Comparison of ENCODE assay signal across 1 cellular context in genomic region chr15:56244811-56245576, GRCh38.
TF ChIP-seq lines count a peak whose summit lies in the region.

No MANE protein-coding gene starts in this region.

TF ChIP-seq in K562, 482 proteins besides CTCF, POLR2A, EP300 and RAD21 (continued from another document):
- TF ChIP-seq ZNF518B (CRISPR knock-in tag; IDR thresholded peaks at IDR 0.05) = no peak
- TF ChIP-seq, protein P1, sequence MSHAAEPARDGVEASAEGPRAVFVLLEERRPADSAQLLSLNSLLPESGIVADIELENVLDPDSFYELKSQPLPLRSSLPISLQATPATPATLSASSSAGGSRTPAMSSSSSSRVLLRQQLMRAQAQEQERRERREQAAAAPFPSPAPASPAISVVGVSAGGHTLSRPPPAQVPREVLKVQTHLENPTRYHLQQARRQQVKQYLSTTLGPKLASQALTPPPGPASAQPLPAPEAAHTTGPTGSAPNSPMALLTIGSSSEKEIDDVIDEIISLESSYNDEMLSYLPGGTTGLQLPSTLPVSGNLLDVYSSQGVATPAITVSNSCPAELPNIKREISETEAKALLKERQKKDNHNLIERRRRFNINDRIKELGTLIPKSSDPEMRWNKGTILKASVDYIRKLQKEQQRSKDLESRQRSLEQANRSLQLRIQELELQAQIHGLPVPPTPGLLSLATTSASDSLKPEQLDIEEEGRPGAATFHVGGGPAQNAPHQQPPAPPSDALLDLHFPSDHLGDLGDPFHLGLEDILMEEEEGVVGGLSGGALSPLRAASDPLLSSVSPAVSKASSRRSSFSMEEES (CRISPR knock-in tag; IDR thresholded peaks at IDR 0.05) = no peak
- no peak for TF ChIP-seq ZNF124 (CRISPR knock-in tag; IDR thresholded peaks at IDR 0.05)
- peak; percentile 82 for TF ChIP-seq MGA (IDR thresholded peaks at IDR 0.05)
- peak; percentile 50 for TF ChIP-seq ZFX (CRISPR knock-in tag; IDR thresholded peaks at IDR 0.05)
- peak; percentile 26; the same call in 1 of the 2 replicates for TF ChIP-seq CREM (IDR thresholded peaks at IDR 0.05; ENCODE audit: low read depth)
- TF ChIP-seq, protein P2, sequence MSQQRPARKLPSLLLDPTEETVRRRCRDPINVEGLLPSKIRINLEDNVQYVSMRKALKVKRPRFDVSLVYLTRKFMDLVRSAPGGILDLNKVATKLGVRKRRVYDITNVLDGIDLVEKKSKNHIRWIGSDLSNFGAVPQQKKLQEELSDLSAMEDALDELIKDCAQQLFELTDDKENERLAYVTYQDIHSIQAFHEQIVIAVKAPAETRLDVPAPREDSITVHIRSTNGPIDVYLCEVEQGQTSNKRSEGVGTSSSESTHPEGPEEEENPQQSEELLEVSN (IDR thresholded peaks at IDR 0.05; ENCODE audit: borderline replicate concordance in 1 of 2, extremely low read depth in 1 of 2, insufficient read depth in 1 of 2, insufficient read length in 1 of 2, low read depth in 1 of 2, low read length in 1 of 2, poor library complexity in 1 of 2, severe bottlenecking in 1 of 2) = peak; percentile 38 to 47
- no peak for TF ChIP-seq ZNF121 (CRISPR knock-in tag; conservative IDR thresholded peaks at IDR 0.05)
- 0 out of 2 replicates have a peak, but pooled peaks have one; percentile 16 for TF ChIP-seq ZNF449 (CRISPR knock-in tag; IDR thresholded peaks at IDR 0.05)
- TF ChIP-seq, protein P3, sequence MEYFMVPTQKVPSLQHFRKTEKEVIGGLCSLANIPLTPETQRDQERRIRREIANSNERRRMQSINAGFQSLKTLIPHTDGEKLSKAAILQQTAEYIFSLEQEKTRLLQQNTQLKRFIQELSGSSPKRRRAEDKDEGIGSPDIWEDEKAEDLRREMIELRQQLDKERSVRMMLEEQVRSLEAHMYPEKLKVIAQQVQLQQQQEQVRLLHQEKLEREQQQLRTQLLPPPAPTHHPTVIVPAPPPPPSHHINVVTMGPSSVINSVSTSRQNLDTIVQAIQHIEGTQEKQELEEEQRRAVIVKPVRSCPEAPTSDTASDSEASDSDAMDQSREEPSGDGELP (CRISPR knock-in tag; IDR thresholded peaks at IDR 0.05; ENCODE audit: borderline replicate concordance) = peak; percentile 72
- TF ChIP-seq KAT7 (CRISPR knock-in tag; IDR thresholded peaks at IDR 0.05; ENCODE audit: borderline replicate concordance) = 0 out of 2 replicates have a peak, but pooled peaks have one; percentile 27
- TF ChIP-seq PTRF (tag; IDR thresholded peaks at IDR 0.05) = no peak
- peak in 1 of 2 experiments; percentile 44; a peak in 1 of 4 replicates for TF ChIP-seq ZNF639 (CRISPR knock-in tag; conservative IDR thresholded peaks at IDR 0.05 in 1 of 2, IDR thresholded peaks at IDR 0.05 in 1 of 2)
- TF ChIP-seq, protein P4, sequence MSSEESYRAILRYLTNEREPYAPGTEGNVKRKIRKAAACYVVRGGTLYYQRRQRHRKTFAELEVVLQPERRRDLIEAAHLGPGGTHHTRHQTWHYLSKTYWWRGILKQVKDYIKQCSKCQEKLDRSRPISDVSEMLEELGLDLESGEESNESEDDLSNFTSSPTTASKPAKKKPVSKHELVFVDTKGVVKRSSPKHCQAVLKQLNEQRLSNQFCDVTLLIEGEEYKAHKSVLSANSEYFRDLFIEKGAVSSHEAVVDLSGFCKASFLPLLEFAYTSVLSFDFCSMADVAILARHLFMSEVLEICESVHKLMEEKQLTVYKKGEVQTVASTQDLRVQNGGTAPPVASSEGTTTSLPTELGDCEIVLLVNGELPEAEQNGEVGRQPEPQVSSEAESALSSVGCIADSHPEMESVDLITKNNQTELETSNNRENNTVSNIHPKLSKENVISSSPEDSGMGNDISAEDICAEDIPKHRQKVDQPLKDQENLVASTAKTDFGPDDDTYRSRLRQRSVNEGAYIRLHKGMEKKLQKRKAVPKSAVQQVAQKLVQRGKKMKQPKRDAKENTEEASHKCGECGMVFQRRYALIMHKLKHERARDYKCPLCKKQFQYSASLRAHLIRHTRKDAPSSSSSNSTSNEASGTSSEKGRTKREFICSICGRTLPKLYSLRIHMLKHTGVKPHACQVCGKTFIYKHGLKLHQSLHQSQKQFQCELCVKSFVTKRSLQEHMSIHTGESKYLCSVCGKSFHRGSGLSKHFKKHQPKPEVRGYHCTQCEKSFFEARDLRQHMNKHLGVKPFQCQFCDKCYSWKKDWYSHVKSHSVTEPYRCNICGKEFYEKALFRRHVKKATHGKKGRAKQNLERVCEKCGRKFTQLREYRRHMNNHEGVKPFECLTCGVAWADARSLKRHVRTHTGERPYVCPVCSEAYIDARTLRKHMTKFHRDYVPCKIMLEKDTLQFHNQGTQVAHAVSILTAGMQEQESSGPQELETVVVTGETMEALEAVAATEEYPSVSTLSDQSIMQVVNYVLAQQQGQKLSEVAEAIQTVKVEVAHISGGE (CRISPR knock-in tag; IDR thresholded peaks at IDR 0.05) = no peak
- TF ChIP-seq NR4A1 (CRISPR knock-in tag; IDR thresholded peaks at IDR 0.05) = no peak
- TF ChIP-seq NR4A1 (tag; IDR thresholded peaks at IDR 0.05) = peak; percentile 70; the same call in 1 of the 2 replicates
- TF ChIP-seq L3MBTL2 (IDR thresholded peaks at IDR 0.05) = peak; percentile 81
- 0 out of 2 replicates have a peak, but pooled peaks have one; percentile 39 for TF ChIP-seq LCOR (CRISPR knock-in tag; IDR thresholded peaks at IDR 0.05)
- peak; percentile 24; the same call in 1 of the 2 replicates for TF ChIP-seq EP400 (IDR thresholded peaks at IDR 0.05)
